In the genomic region with DNA sequence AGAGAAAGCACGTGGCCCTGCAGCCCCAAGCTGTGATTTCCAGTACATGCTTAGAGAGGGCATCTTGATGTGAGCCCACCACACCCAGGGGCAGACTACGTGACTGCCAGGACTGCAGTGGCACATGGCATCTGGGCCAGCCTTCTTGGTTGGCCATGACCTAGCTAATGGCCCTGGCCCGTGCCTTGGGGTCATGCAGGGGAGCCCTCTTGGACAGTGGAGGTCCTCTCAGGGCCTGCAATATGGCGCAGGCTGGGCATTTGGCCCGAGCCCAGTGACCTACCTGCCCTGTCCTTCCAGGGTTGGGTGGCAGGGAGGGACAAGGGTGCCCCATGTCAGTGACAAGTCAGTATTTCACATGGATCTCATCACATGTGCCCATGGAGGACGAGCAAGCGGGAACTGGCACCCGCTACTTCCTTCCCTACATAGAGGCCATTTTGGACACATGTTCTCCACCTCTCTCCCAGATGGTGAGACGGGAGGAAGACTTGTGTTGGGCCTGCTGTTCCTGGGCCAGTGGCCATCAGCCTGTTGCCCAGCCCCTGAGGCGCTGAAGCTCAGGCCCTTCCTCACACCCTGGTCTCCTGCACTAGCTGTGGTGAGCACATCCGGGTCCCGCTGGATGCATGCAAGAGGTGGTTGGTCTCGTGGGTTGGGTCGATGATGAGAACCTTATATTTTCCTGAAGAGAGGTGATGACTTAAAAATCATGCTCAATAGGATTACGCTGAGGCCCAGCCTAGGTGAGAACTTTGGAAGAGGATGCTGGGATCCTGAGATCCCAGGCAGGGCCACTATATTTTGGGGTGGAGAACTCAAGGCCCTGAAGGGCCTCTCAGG, we compare ENCODE assay signal across 20 cellular contexts.
A peak's percentile ranks its signal among the peaks of the same experiment; 100 is the strongest.
DNase-seq lines count a peak whose midpoint lies in the region; ATAC-seq and TF ChIP-seq lines count a peak whose summit lies in the region.
"Had no signal": no experiment of that assay in that cellular context is flagged by ENCODE, and none has a peak within 500 bp of the region (broad histone marks: within the 10 kb centered on the region; RNA-seq: fewer than 3 reads in every experiment).

No MANE protein-coding gene starts in this region.

- peaks cover 5% of the 10 kb centered on the region for H3K9me3 Mint-ChIP-seq in activated B cell treated with CpG ODN at 0.5 μM for 24 hours

- POLR2A ChIA-PET in activated B cell treated with CpG ODN at 0.5 μM for 24 hours (lab: Charles Lee): no interaction called here

- no peaks in the 10 kb centered on the region for H3K4me1 ChIP-seq in BE2C
- H3K4me1 ChIP-seq: gastroesophageal sphincter had no signal

- no peak overlapping the region for H3K27ac Mint-ChIP-seq in activated B cell treated with CpG ODN at 0.5 μM for 24 hours
- H3K27ac Mint-ChIP-seq: activated naive CD4-positive, alpha-beta T cell treated with anti-CD3 and anti-CD28 coated beads, Interleukin-2, amount 50 U/mL, for 72 hours; CD8-positive, alpha-beta memory T cell; dendritic cell treated with granulocyte-macrophage colony-stimulating factor and Interleukin-4, amounts not matched to agents 40 ng/mL and 50 ng/mL, for 4 days; stimulated activated naive B cell treated with anti-CD40 and anti-IgM and Interleukin-4, amounts not matched to agents 10 μg/mL and 1 μg/mL and 100 μg/mL, for 72 hours had no signal

- H3K4me3 Mint-ChIP-seq in activated B cell treated with CpG ODN at 0.5 μM for 24 hours: no peak overlapping the region
- H3K4me3 Mint-ChIP-seq: CD8-positive, alpha-beta memory T cell; dendritic cell treated with granulocyte-macrophage colony-stimulating factor and Interleukin-4, amounts not matched to agents 40 ng/mL and 50 ng/mL, for 4 days; stimulated activated naive B cell treated with anti-CD40 and anti-IgM and Interleukin-4, amounts not matched to agents 10 μg/mL and 1 μg/mL and 100 μg/mL, for 72 hours had no signal

- H3K4me1 Mint-ChIP-seq in activated B cell treated with CpG ODN at 0.5 μM for 24 hours: no peaks in the 10 kb centered on the region
- H3K4me1 Mint-ChIP-seq: CD8-positive, alpha-beta memory T cell; stimulated activated naive B cell treated with anti-CD40 and anti-IgM and Interleukin-4, amounts not matched to agents 10 μg/mL and 1 μg/mL and 100 μg/mL, for 72 hours had no signal

- TF ChIP-seq CTCF in BE2C (IDR thresholded peaks at IDR 0.05; ENCODE audit: low read depth, low read length) (no peak), activated B cell treated with CpG ODN at 0.5 μM for 24 hours (IDR thresholded peaks at IDR 0.05) (no peak)

- CTCF ChIA-PET in activated B cell treated with CpG ODN at 0.5 μM for 24 hours (lab: Charles Lee): no interaction called here

- DNase-seq in BE2C (peak; percentile 2), activated B cell treated with CpG ODN at 0.5 μM for 24 hours (peak; percentile 10), left ventricle myocardium superior (peak; percentile 16), posterior vena cava (ENCODE audit: low spot score) (peak; percentile 63), NCI-H524 treated with DMSO at 0.1 percent for 48 hours (lab: John Stamatoyannopoulos, UW) (no peak), superior temporal gyrus (ENCODE audit: extremely low spot score) (no peak), RKO (ENCODE audit: low spot score) (no peak)
- DNase-seq: activated CD4-positive, alpha-beta T cell treated with anti-CD3 and anti-CD28 coated beads for 4 hours; DMS79 treated with DMSO at 0.1 percent for 48 hours; NCI-H774; PC-9; SK-N-SH; stimulated activated naive B cell treated with anti-CD40 and anti-IgM and Interleukin-4, amounts not matched to agents 10 μg/mL and 1 μg/mL and 100 μg/mL, for 72 hours; trophoblast cell had no signal

- H3K27me3 Mint-ChIP-seq in activated B cell treated with CpG ODN at 0.5 μM for 24 hours: no peaks in the 10 kb centered on the region
- H3K27me3 Mint-ChIP-seq: CD8-positive, alpha-beta memory T cell; dendritic cell treated with granulocyte-macrophage colony-stimulating factor and Interleukin-4, amounts not matched to agents 40 ng/mL and 50 ng/mL, for 4 days; stimulated activated naive B cell treated with anti-CD40 and anti-IgM and Interleukin-4, amounts not matched to agents 10 μg/mL and 1 μg/mL and 100 μg/mL, for 72 hours had no signal

- no peaks in the 10 kb centered on the region; the same call in none of the 2 replicates for H3K9me3 ChIP-seq in BE2C
- H3K9me3 ChIP-seq: SK-N-SH had no signal

- H3K36me3 ChIP-seq in BE2C: no peaks in the 10 kb centered on the region

- H3K27me3 ChIP-seq in BE2C: no peaks in the 10 kb centered on the region
- H3K27me3 ChIP-seq: gastroesophageal sphincter had no signal

- ATAC-seq in activated B cell treated with CpG ODN at 0.5 μM for 24 hours (ENCODE audit: low read depth) (no peak), left ventricle myocardium superior (no peak), HG03025 (IDR thresholded peaks at IDR 0.05; ENCODE audit: low FRiP score, unreplicated experiment) (no peak)
- ATAC-seq: activated naive CD4-positive, alpha-beta T cell treated with anti-CD3 and anti-CD28 coated beads, Interleukin-2, amount 50 U/mL, for 72 hours; gastroesophageal sphincter; stimulated activated naive B cell treated with anti-CD40 and anti-IgM and Interleukin-4, amounts not matched to agents 10 μg/mL and 1 μg/mL and 100 μg/mL, for 72 hours had no signal

- no peaks in the 10 kb centered on the region for H3K36me3 Mint-ChIP-seq in activated B cell treated with CpG ODN at 0.5 μM for 24 hours (ENCODE audit: low read depth)
- H3K36me3 Mint-ChIP-seq: CD8-positive, alpha-beta memory T cell; stimulated activated naive B cell treated with anti-CD40 and anti-IgM and Interleukin-4, amounts not matched to agents 10 μg/mL and 1 μg/mL and 100 μg/mL, for 72 hours had no signal

- H3K4me3 ChIP-seq in BE2C (ENCODE audit: low read depth, low read length): no peak overlapping the region
- H3K4me3 ChIP-seq: gastroesophageal sphincter, lung, PC-9 had no signal

- intact Hi-C loops in activated B cell treated with CpG ODN at 0.5 μM for 24 hours (cut with micrococcal nuclease): no loop called here
- intact Hi-C loops in left ventricle myocardium superior (cut with micrococcal nuclease): no loop called here
- intact Hi-C loops in posterior vena cava (cut with DNase I): loop anchor here in 1 of 2 donors (5.0 kb wide), 1 partner anchor 956 kb away; no protein-coding TSS in a partner anchor

Comparison
In these comparisons a context has a peak if more than half of its experiments do, and no peak if none do; other contexts are left out.
1. DNase-seq: peak in BE2C (single experiment), activated B cell treated with CpG ODN at 0.5 μM for 24 hours (single experiment), left ventricle myocardium superior (single experiment) and posterior vena cava (single experiment); none in NCI-H524 treated with DMSO at 0.1 percent for 48 hours (single experiment), superior temporal gyrus (single experiment) and RKO (single experiment).